In the genomic region with DNA sequence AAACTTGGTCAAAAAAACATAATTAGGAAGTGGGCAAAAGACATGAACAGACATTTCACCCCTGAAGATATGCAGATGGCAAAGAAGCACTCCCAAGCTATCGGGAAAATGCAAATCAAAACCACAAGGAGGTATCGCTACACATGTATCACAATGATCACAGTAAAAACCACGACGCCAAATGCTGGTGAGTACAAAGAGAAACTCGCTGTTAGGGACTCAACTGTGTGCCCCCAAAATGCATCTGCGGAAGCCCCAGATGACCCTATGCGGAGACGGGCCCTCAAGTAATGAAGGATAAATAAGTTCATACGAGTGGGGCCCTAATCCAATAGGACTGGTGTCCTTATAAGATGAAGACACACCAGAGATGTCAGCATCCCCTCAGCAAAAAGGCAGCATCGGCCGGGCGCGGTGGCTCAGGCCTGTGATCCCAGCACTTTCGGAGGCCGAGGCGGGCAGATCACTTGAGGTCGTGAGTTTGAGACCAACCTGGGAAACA, we compare ENCODE assay signal across 11 cellular contexts. TPM values are rescaled to one million over a fixed set of nuclear protein-coding genes. Genes with fewer than 3 reads are reported as not detected.
A peak's percentile ranks its signal among the peaks of the same experiment; 100 is the strongest.
DNase-seq lines count a peak whose midpoint lies in the region; ATAC-seq lines count a peak whose summit lies in the region.
"Had no signal": no experiment of that assay in that cellular context is flagged by ENCODE, and none has a peak within 500 bp of the region (broad histone marks: within the 10 kb centered on the region; RNA-seq: fewer than 3 reads in every experiment).

No MANE protein-coding gene starts in this region.

- H3K4me3 Mint-ChIP-seq in activated CD4-positive, alpha-beta T cell treated with anti-CD3 and anti-CD28 coated beads, Interleukin-2, amount 10 ng/mL, durations not matched to agents 7 days and 5 days: no peak overlapping the region
- no peak overlapping the region for H3K4me3 Mint-ChIP-seq in activated CD8-positive, alpha-beta T cell treated with anti-CD3 and anti-CD28 coated beads, Interleukin-2, amount 10 ng/mL, durations not matched to agents 7 days and 5 days
- H3K4me3 Mint-ChIP-seq in stimulated activated naive B cell treated with anti-CD40 and anti-IgM and Interleukin-4, amounts not matched to agents 10 μg/mL and 1 μg/mL and 100 μg/mL, for 72 hours: peak overlapping the region; percentile 48 to 69

- POLR2A ChIA-PET in activated CD4-positive, alpha-beta T cell treated with anti-CD3 and anti-CD28 coated beads, Interleukin-2, amount 10 ng/mL, durations not matched to agents 7 days and 5 days (lab: Charles Lee): no interaction called here
- POLR2A ChIA-PET in activated CD8-positive, alpha-beta T cell treated with anti-CD3 and anti-CD28 coated beads, Interleukin-2, amount 10 ng/mL, durations not matched to agents 7 days and 5 days (lab: Charles Lee): interaction anchor here (0.7 to 2.0 kb wide), 2 partner anchors 9 to 10 kb away, joined by 5 to 8 read pairs; a partner anchor contains a TSS

- ATAC-seq in HG02642 (IDR thresholded peaks at IDR 0.05; ENCODE audit: poor library complexity, unreplicated experiment): peak; percentile 52
- peak; percentile 27 for ATAC-seq in activated CD8-positive, alpha-beta T cell treated with anti-CD3 and anti-CD28 coated beads, Interleukin-2, amount 10 ng/mL, durations not matched to agents 7 days and 5 days
- ATAC-seq in stimulated activated naive B cell treated with anti-CD40 and anti-IgM and Interleukin-4, amounts not matched to agents 10 μg/mL and 1 μg/mL and 100 μg/mL, for 72 hours (replicated peaks): peak; percentile 73 to 80

- peaks cover 41% of the 10 kb centered on the region for H3K36me3 Mint-ChIP-seq in activated CD4-positive, alpha-beta T cell treated with anti-CD3 and anti-CD28 coated beads, Interleukin-2, amount 10 ng/mL, durations not matched to agents 7 days and 5 days (ENCODE audit: low read depth)
- H3K36me3 Mint-ChIP-seq in activated CD8-positive, alpha-beta T cell treated with anti-CD3 and anti-CD28 coated beads, Interleukin-2, amount 10 ng/mL, durations not matched to agents 7 days and 5 days (ENCODE audit: low read depth): peaks cover 53% of the 10 kb centered on the region
- peaks cover 45 to 56% of the 10 kb centered on the region in 2 donors for H3K36me3 Mint-ChIP-seq in stimulated activated naive B cell treated with anti-CD40 and anti-IgM and Interleukin-4, amounts not matched to agents 10 μg/mL and 1 μg/mL and 100 μg/mL, for 72 hours

- peak overlapping the region; percentile 28 for H3K27ac Mint-ChIP-seq in activated CD4-positive, alpha-beta T cell treated with anti-CD3 and anti-CD28 coated beads, Interleukin-2, amount 10 ng/mL, durations not matched to agents 7 days and 5 days
- H3K27ac Mint-ChIP-seq in activated CD8-positive, alpha-beta T cell treated with anti-CD3 and anti-CD28 coated beads, Interleukin-2, amount 10 ng/mL, durations not matched to agents 7 days and 5 days: peak overlapping the region; percentile 24
- H3K27ac Mint-ChIP-seq in stimulated activated naive B cell treated with anti-CD40 and anti-IgM and Interleukin-4, amounts not matched to agents 10 μg/mL and 1 μg/mL and 100 μg/mL, for 72 hours: peak overlapping the region; percentile 96

- H3K27me3 Mint-ChIP-seq in activated CD4-positive, alpha-beta T cell treated with anti-CD3 and anti-CD28 coated beads, Interleukin-2, amount 10 ng/mL, durations not matched to agents 7 days and 5 days: no peaks in the 10 kb centered on the region
- no peaks in the 10 kb centered on the region for H3K27me3 Mint-ChIP-seq in activated CD8-positive, alpha-beta T cell treated with anti-CD3 and anti-CD28 coated beads, Interleukin-2, amount 10 ng/mL, durations not matched to agents 7 days and 5 days (ENCODE audit: low read depth)
- H3K27me3 Mint-ChIP-seq in stimulated activated naive B cell treated with anti-CD40 and anti-IgM and Interleukin-4, amounts not matched to agents 10 μg/mL and 1 μg/mL and 100 μg/mL, for 72 hours: no peaks in the 10 kb centered on the region

- CTCF ChIA-PET in activated CD4-positive, alpha-beta T cell treated with anti-CD3 and anti-CD28 coated beads, Interleukin-2, amount 10 ng/mL, durations not matched to agents 7 days and 5 days (lab: Charles Lee): interaction anchor here (1.0 kb wide), 2 partner anchors 10 kb away, joined by 3 read pairs; a partner anchor contains a TSS
- CTCF ChIA-PET in activated CD8-positive, alpha-beta T cell treated with anti-CD3 and anti-CD28 coated beads, Interleukin-2, amount 10 ng/mL, durations not matched to agents 7 days and 5 days (lab: Charles Lee): interaction anchor here (1.5 to 1.9 kb wide), 2 partner anchors 65 to 179 kb away, joined by 4 read pairs; no protein-coding TSS in a partner anchor

- DNase-seq in activated CD4-positive, alpha-beta T cell treated with anti-CD3 and anti-CD28 coated beads, Interleukin-2, amount 10 ng/mL, durations not matched to agents 7 days and 5 days: no peak
- no peak for DNase-seq in activated CD4-positive, alpha-beta T cell treated with anti-CD3 and anti-CD28 coated beads, Interleukin-2, amount 50 U/mL, for 1 hour
- DNase-seq in activated CD8-positive, alpha-beta T cell treated with anti-CD3 and anti-CD28 coated beads, Interleukin-2, amount 10 ng/mL, durations not matched to agents 7 days and 5 days: peak; percentile 26
- peak; percentile 51 for DNase-seq in stimulated activated naive B cell treated with anti-CD40 and anti-IgM and Interleukin-4, amounts not matched to agents 10 μg/mL and 1 μg/mL and 100 μg/mL, for 72 hours
- DNase-seq in AML-193 (lab: John Stamatoyannopoulos, UW) (no peak), DMS 273 (lab: John Stamatoyannopoulos, UW; ENCODE audit: unreplicated experiment) (no peak)
- DNase-seq in central memory CD4-positive, alpha-beta T cell: no peak
- DNase-seq: ACHN; foreskin fibroblast; stimulated activated CD4-positive, alpha-beta T cell treated with anti-CD3 and anti-CD28 coated beads, Interleukin-2, amount 100 ng/mL, for 24 hours had no signal

- peaks cover 9% of the 10 kb centered on the region for H3K9me3 Mint-ChIP-seq in activated CD4-positive, alpha-beta T cell treated with anti-CD3 and anti-CD28 coated beads, Interleukin-2, amount 10 ng/mL, durations not matched to agents 7 days and 5 days
- H3K9me3 Mint-ChIP-seq in activated CD8-positive, alpha-beta T cell treated with anti-CD3 and anti-CD28 coated beads, Interleukin-2, amount 10 ng/mL, durations not matched to agents 7 days and 5 days (ENCODE audit: insufficient read depth): peaks cover 7% of the 10 kb centered on the region
- peaks cover 8 to 9% of the 10 kb centered on the region in 2 donors for H3K9me3 Mint-ChIP-seq in stimulated activated naive B cell treated with anti-CD40 and anti-IgM and Interleukin-4, amounts not matched to agents 10 μg/mL and 1 μg/mL and 100 μg/mL, for 72 hours

- H3K4me1 Mint-ChIP-seq in activated CD4-positive, alpha-beta T cell treated with anti-CD3 and anti-CD28 coated beads, Interleukin-2, amount 10 ng/mL, durations not matched to agents 7 days and 5 days: peaks cover 65% of the 10 kb centered on the region
- peaks cover 60% of the 10 kb centered on the region for H3K4me1 Mint-ChIP-seq in activated CD8-positive, alpha-beta T cell treated with anti-CD3 and anti-CD28 coated beads, Interleukin-2, amount 10 ng/mL, durations not matched to agents 7 days and 5 days (ENCODE audit: low read depth)
- H3K4me1 Mint-ChIP-seq in stimulated activated naive B cell treated with anti-CD40 and anti-IgM and Interleukin-4, amounts not matched to agents 10 μg/mL and 1 μg/mL and 100 μg/mL, for 72 hours: peaks cover 57 to 85% of the 10 kb centered on the region in 2 donors

RNA-seq across cellular contexts. Expression of a gene that starts 10.2 kb away (rescaled TPM):
- total RNA-seq in activated CD4-positive, alpha-beta T cell treated with anti-CD3 and anti-CD28 coated beads, Interleukin-2, amount 10 ng/mL, durations not matched to agents 7 days and 5 days: 100 to 1,000 TPM; 133 to 148 TPM
- 100 to 1,000 TPM; 155 to 163 TPM for total RNA-seq in activated CD8-positive, alpha-beta T cell treated with anti-CD3 and anti-CD28 coated beads, Interleukin-2, amount 10 ng/mL, durations not matched to agents 7 days and 5 days

RNA-seq across cellular contexts. Expression of a gene that starts 10.4 kb away (rescaled TPM):
- total RNA-seq in activated CD4-positive, alpha-beta T cell treated with anti-CD3 and anti-CD28 coated beads, Interleukin-2, amount 10 ng/mL, durations not matched to agents 7 days and 5 days: 10 to 100 TPM; 38.6 to 51.7 TPM
- 10 to 100 TPM; 27.2 to 30.1 TPM for total RNA-seq in activated CD8-positive, alpha-beta T cell treated with anti-CD3 and anti-CD28 coated beads, Interleukin-2, amount 10 ng/mL, durations not matched to agents 7 days and 5 days

RNA-seq across cellular contexts. Expression of a gene that starts 51.5 kb away (rescaled TPM):
- 10 to 100 TPM; 20.5 to 21.3 TPM for total RNA-seq in activated CD4-positive, alpha-beta T cell treated with anti-CD3 and anti-CD28 coated beads, Interleukin-2, amount 10 ng/mL, durations not matched to agents 7 days and 5 days
- total RNA-seq in activated CD8-positive, alpha-beta T cell treated with anti-CD3 and anti-CD28 coated beads, Interleukin-2, amount 10 ng/mL, durations not matched to agents 7 days and 5 days: 10 to 100 TPM; 15.9 to 16.2 TPM

Comparison
In these comparisons a context has a peak if more than half of its experiments do, and no peak if none do; other contexts are left out.
1. DNase-seq: peak in activated CD8-positive, alpha-beta T cell treated with anti-CD3 and anti-CD28 coated beads, Interleukin-2, amount 10 ng/mL, durations not matched to agents 7 days and 5 days (single experiment) and stimulated activated naive B cell treated with anti-CD40 and anti-IgM and Interleukin-4, amounts not matched to agents 10 μg/mL and 1 μg/mL and 100 μg/mL, for 72 hours (single experiment); none in activated CD4-positive, alpha-beta T cell treated with anti-CD3 and anti-CD28 coated beads, Interleukin-2, amount 10 ng/mL, durations not matched to agents 7 days and 5 days (single experiment), activated CD4-positive, alpha-beta T cell treated with anti-CD3 and anti-CD28 coated beads, Interleukin-2, amount 50 U/mL, for 1 hour (single experiment), AML-193 (0 of 2), DMS 273 (single experiment) and central memory CD4-positive, alpha-beta T cell (single experiment).
2. H3K27ac Mint-ChIP-seq: peak in every context shown above with its lines; median percentile 96 in stimulated activated naive B cell treated with anti-CD40 and anti-IgM and Interleukin-4, amounts not matched to agents 10 μg/mL and 1 μg/mL and 100 μg/mL, for 72 hours; 28 in activated CD4-positive, alpha-beta T cell treated with anti-CD3 and anti-CD28 coated beads, Interleukin-2, amount 10 ng/mL, durations not matched to agents 7 days and 5 days; 24 in activated CD8-positive, alpha-beta T cell treated with anti-CD3 and anti-CD28 coated beads, Interleukin-2, amount 10 ng/mL, durations not matched to agents 7 days and 5 days.
3. H3K4me3 Mint-ChIP-seq: peak in stimulated activated naive B cell treated with anti-CD40 and anti-IgM and Interleukin-4, amounts not matched to agents 10 μg/mL and 1 μg/mL and 100 μg/mL, for 72 hours (2 of 2); none in activated CD4-positive, alpha-beta T cell treated with anti-CD3 and anti-CD28 coated beads, Interleukin-2, amount 10 ng/mL, durations not matched to agents 7 days and 5 days (single experiment) and activated CD8-positive, alpha-beta T cell treated with anti-CD3 and anti-CD28 coated beads, Interleukin-2, amount 10 ng/mL, durations not matched to agents 7 days and 5 days (single experiment).
4. Peak in every context shown above with its lines, with median percentiles within 50 percentile points of each other: ATAC-seq.